In genomic region chr3:143885803-143886427, GRCh38 we compare ENCODE assay signal across 8 cellular contexts. TPM values are rescaled to one million over a fixed set of nuclear protein-coding genes. Genes with fewer than 3 reads are reported as not detected.
DNase-seq lines count a peak whose midpoint lies in the region; ATAC-seq, FAIRE-seq and TF ChIP-seq lines count a peak whose summit lies in the region.

No MANE protein-coding gene starts in this region.

- H3K27ac Mint-ChIP-seq in GM23338 (no peak overlapping the region), naive B cell (peak overlapping the region in 1 of 6 donors; percentile 10)

- no peak for TF ChIP-seq POLR2A in A549 (IDR thresholded peaks at IDR 0.05; ENCODE audit: low read length)
- no peak for TF ChIP-seq POLR2A in H1 (IDR thresholded peaks at IDR 0.05; ENCODE audit: control extremely low read depth in 1 of 2, low read depth in 2 of 2, low read length in 2 of 2)

- FAIRE-seq in A549 (lab: Jason Lieb, UNC): no peak
- FAIRE-seq in H1 (lab: Jason Lieb, UNC): peak; percentile 93

- CTCF ChIA-PET in A549 (lab: Yijun Ruan, JAX): interaction anchor here (0.6 to 3.3 kb wide), 8 partner anchors 8 to 1921 kb away, joined by 3 to 28 read pairs (median 4); no protein-coding TSS in a partner anchor
- CTCF ChIA-PET in H1 (lab: Charles Lee; ENCODE audit: partially characterized antibody): interaction anchor here (0.6 to 5.0 kb wide), 29 partner anchors 9 to 752 kb away, joined by 3 to 46 read pairs (median 4); partner anchors contain the start of gene DIPK2A

- no peak overlapping the region for H4K91ac ChIP-seq in H1 (replicated peaks; ENCODE audit: insufficient read length, low read length)

- H3K4me2 ChIP-seq in A549 (no peak overlapping the region), GM23338 (no peak overlapping the region), H1 (ENCODE audit: insufficient read depth in 1 of 2, low read depth in 2 of 2, low read length in 2 of 2) (no peak overlapping the region)

- no peak overlapping the region for H3K23ac ChIP-seq in H1 (ENCODE audit: insufficient read length)

- H3K79me2 ChIP-seq in GM23338 (replicated peaks; ENCODE audit: insufficient read depth) (no peaks in the 10 kb centered on the region), H1 (ENCODE audit: control insufficient read depth in 1 of 2, insufficient read depth in 2 of 2, low read length in 2 of 2) (no peaks in the 10 kb centered on the region)

- no peak overlapping the region for H2BK12ac ChIP-seq in H1 (ENCODE audit: low read depth, low read length)

- TF ChIP-seq EP300 in A549 (IDR thresholded peaks at IDR 0.05) (no peak), H1 (IDR thresholded peaks at IDR 0.05; ENCODE audit: borderline replicate concordance in 1 of 2, low read depth in 2 of 2, low read length in 2 of 2) (no peak)

- peak; percentile 65 for TF ChIP-seq CTCF in A549 (IDR thresholded peaks at IDR 0.05)
- TF ChIP-seq CTCF in GM23338 (conservative IDR thresholded peaks at IDR 0.05; ENCODE audit: low read depth in 2 of 2): peak; percentile 82 to 88
- peak in 2 of 3 experiments; percentile 68 to 80; a peak in 3 of 4 replicates for TF ChIP-seq CTCF in H1 (IDR thresholded peaks at IDR 0.05; ENCODE audit: control extremely low read depth in 1 of 3, insufficient read depth in 1 of 3, low read depth in 1 of 3, low read length in 3 of 3)

- H2BK20ac ChIP-seq in H1 (ENCODE audit: low read length): no peak overlapping the region

- H3F3A ChIP-seq in GM23338 (replicated peaks; ENCODE audit: low read depth): no peaks in the 10 kb centered on the region

- H3K36me3 ChIP-seq in GM23338 (ENCODE audit: insufficient read depth) (no peaks in the 10 kb centered on the region), H1 (ENCODE audit: control insufficient read depth in 2 of 4, insufficient read depth in 4 of 4, low read length in 3 of 4) (no peaks in the 10 kb centered on the region), aorta (ENCODE audit: control insufficient read depth in 1 of 2, insufficient read depth in 2 of 2, low read length in 1 of 2) (no peaks in the 10 kb centered on the region)

- no peaks in the 10 kb centered on the region for H3K23me2 ChIP-seq in H1 (ENCODE audit: low read depth, low read length)

- intact Hi-C loops in aorta (cut with DNase I): no loop called here

- H3K4ac ChIP-seq in H1 (replicated peaks; ENCODE audit: insufficient read length, low read depth, low read length): no peak overlapping the region

- no peak overlapping the region for H4K8ac ChIP-seq in H1 (ENCODE audit: extremely low read depth, insufficient read depth, low read length)

- H3K56ac ChIP-seq in H1 (replicated peaks; ENCODE audit: insufficient read length, low read depth, low read length): no peak overlapping the region

- in situ Hi-C loops in G401 (cut with HindIII; ENCODE audit: low sequenced_read_pairs): no loop called here

- no peak overlapping the region for H2BK15ac ChIP-seq in H1 (ENCODE audit: low read length)

- no peaks in the 10 kb centered on the region for H3K79me1 ChIP-seq in H1 (ENCODE audit: low read depth, low read length)

- H3K27ac ChIP-seq in A549: no peak overlapping the region
- no peak overlapping the region for H3K27ac ChIP-seq in GM23338 (ENCODE audit: low read depth)
- H3K27ac ChIP-seq in H1 (ENCODE audit: low read depth, low read length): no peak overlapping the region
- H3K27ac ChIP-seq in aorta (ENCODE audit: low read depth in 1 of 2, low read length in 2 of 2): no peak overlapping the region

- H3K18ac ChIP-seq in H1 (ENCODE audit: extremely low read depth, low read length): no peak overlapping the region

- H2AFZ ChIP-seq in GM23338 (no peak overlapping the region), H1 (ENCODE audit: low read length) (no peak overlapping the region)

- ATAC-seq in A549: peak; percentile 81 to 93; a peak in 4 of 6 replicates
- ATAC-seq in GM23338: peak; percentile 68
- peak; percentile 89 for ATAC-seq in SK-N-SH treated with all-trans-retinoic acid at 6 μM for 48 hours
- peak; percentile 72 to 79 for ATAC-seq in naive B cell (ENCODE audit: low read depth in 2 of 2)
- no peak for ATAC-seq in aorta (ENCODE audit: low FRiP score)

- H2BK120ac ChIP-seq in H1 (replicated peaks; ENCODE audit: low read depth, low read length): no peak overlapping the region

- H3K27me3 ChIP-seq in GM23338 (ENCODE audit: insufficient read depth): no peaks in the 10 kb centered on the region
- peaks cover 0 to 2% (median 0%) of the 10 kb centered on the region in 4 experiments; a peak in 1 of 7 replicates for H3K27me3 ChIP-seq in H1 (replicated peaks in 1 of 4; ENCODE audit: control insufficient read depth in 3 of 4, extremely low read depth in 1 of 4, insufficient read depth in 3 of 4, low read length in 3 of 4)
- H3K27me3 ChIP-seq in aorta (ENCODE audit: control insufficient read depth in 1 of 2, insufficient read depth in 2 of 2, low read length in 1 of 2): no peaks in the 10 kb centered on the region

- H3K14ac ChIP-seq in H1 (ENCODE audit: insufficient read length): no peak overlapping the region

- no peaks in the 10 kb centered on the region for H3K9me3 ChIP-seq in A549
- H3K9me3 ChIP-seq in H1 (ENCODE audit: insufficient read depth in 2 of 2, low read depth in 1 of 2, low read length in 1 of 2): no peaks in the 10 kb centered on the region
- H3K9me3 ChIP-seq in aorta (ENCODE audit: control insufficient read depth, low read length): no peaks in the 10 kb centered on the region

- 0 out of 3 replicates have a peak, but pooled peaks cover 3% of the 10 kb centered on the region for H3K9me3 Mint-ChIP-seq in GM23338
- H3K9me3 Mint-ChIP-seq in naive B cell: no peaks in the 10 kb centered on the region

- peak; percentile 51 to 57; a peak in 4 of 5 replicates for TF ChIP-seq RAD21 in A549 (conservative IDR thresholded peaks at IDR 0.05 in 1 of 2, IDR thresholded peaks at IDR 0.05 in 1 of 2)
- peak; percentile 80 to 82 for TF ChIP-seq RAD21 in H1 (IDR thresholded peaks at IDR 0.05 in 1 of 2, conservative IDR thresholded peaks at IDR 0.05 in 1 of 2; ENCODE audit: low read depth in 2 of 2, low read length in 2 of 2)

- H2AK5ac ChIP-seq in H1 (ENCODE audit: low read depth, low read length): no peak overlapping the region

- H4K20me1 ChIP-seq in GM23338 (replicated peaks; ENCODE audit: insufficient read depth) (no peaks in the 10 kb centered on the region), H1 (replicated peaks in 1 of 2; ENCODE audit: control insufficient read depth in 1 of 2, insufficient read depth in 2 of 2, low read length in 2 of 2) (no peaks in the 10 kb centered on the region)

- no peaks in the 10 kb centered on the region for H3K9me2 ChIP-seq in GM23338 (ENCODE audit: insufficient read depth)

- POLR2A ChIA-PET in A549 (lab: Yijun Ruan, JAX): interaction anchor here (1.3 kb wide), 1 partner anchor 86 kb away, joined by 6 read pairs; the partner anchor contains the start of gene DIPK2A
- POLR2A ChIA-PET in H1 (lab: Charles Lee; ENCODE audit: partially characterized antibody): interaction anchor here (1.3 kb wide), 1 partner anchor 86 kb away, joined by 4 read pairs; the partner anchor contains the start of gene DIPK2A

- DNase-seq in A549 (ENCODE audit: low read depth in 1 of 2, low spot score in 1 of 2): peak; percentile 18 to 48
- peak; percentile 58 for DNase-seq in G401 (ENCODE audit: low spot score)
- peak; percentile 74 for DNase-seq in GM23338 (ENCODE audit: low spot score)
- DNase-seq in Jurkat, Clone E6-1 (ENCODE audit: low read depth, low spot score): peak; percentile 37
- DNase-seq in H1 (ENCODE audit: low read depth in 1 of 2, low spot score in 2 of 2): no peak
- DNase-seq in naive B cell: peak; percentile 42
- DNase-seq in aorta: no peak

- H3K4me3 Mint-ChIP-seq in GM23338 (no peak overlapping the region), naive B cell (no peak overlapping the region)

- H4K5ac ChIP-seq in H1 (ENCODE audit: insufficient read length, low read depth, low read length): no peak overlapping the region

- 19% methylated on average over 1 of the region's 1 CpG for WGBS in A549 (ENCODE audit: missing lambda C conversion rate)
- WGBS in H1 (ENCODE audit: extremely low coverage in 1 of 2, insufficient coverage in 1 of 2, insufficient read length in 1 of 2, insufficient replicate concordance in 2 of 2, low coverage in 1 of 2, low lambda C conversion rate in 2 of 2, missing lambda C conversion rate in 1 of 2), 2 experiments: 54% methylated on average over 1 of the region's 1 CpG; no CpG with 5 or more reads in 1 of the 2 experiments
- WGBS in aorta, 2 donors: 95 to 100% methylated on average over 1 of the region's 1 CpG

- no peak overlapping the region for H2BK5ac ChIP-seq in H1 (ENCODE audit: low read depth, low read length)

- H3K9ac ChIP-seq in H1 (replicated peaks in 1 of 4; ENCODE audit: extremely low read depth in 1 of 4, low read depth in 3 of 4, low read length in 3 of 4): no peak overlapping the region

- H3K4me3 ChIP-seq in A549: no peak overlapping the region
- H3K4me3 ChIP-seq in GM23338: no peak overlapping the region
- H3K4me3 ChIP-seq in Jurkat, Clone E6-1 (ENCODE audit: low read length): no peak overlapping the region
- no peak overlapping the region for H3K4me3 ChIP-seq in H1 (ENCODE audit: extremely low read depth in 1 of 4, insufficient read depth in 2 of 4, low read depth in 3 of 4, low read length in 4 of 4)
- H3K4me3 ChIP-seq in aorta (ENCODE audit: low read length in 2 of 2): no peak overlapping the region

- H3K4me1 Mint-ChIP-seq in GM23338 (peaks cover 31% of the 10 kb centered on the region), naive B cell (no peaks in the 10 kb centered on the region)

- H3K36me3 Mint-ChIP-seq in GM23338 (ENCODE audit: low read depth) (peaks cover 3% of the 10 kb centered on the region; the same call in 1 of the 3 replicates), naive B cell (no peaks in the 10 kb centered on the region)

- H3K4me1 ChIP-seq in A549 (no peaks in the 10 kb centered on the region), GM23338 (ENCODE audit: insufficient read depth) (peaks cover 24% of the 10 kb centered on the region), H1 (replicated peaks in 1 of 4; ENCODE audit: control insufficient read depth in 3 of 4, insufficient read depth in 4 of 4, low read length in 3 of 4) (peaks cover 3 to 11% (median 7%) of the 10 kb centered on the region in 4 experiments; a peak in 5 of 7 replicates), aorta (ENCODE audit: control insufficient read depth in 1 of 2, insufficient read depth in 2 of 2, low read length in 2 of 2) (no peaks in the 10 kb centered on the region)

- H3K27me3 Mint-ChIP-seq in GM23338 (ENCODE audit: insufficient read depth, low read depth, poor library complexity) (peaks cover 7% of the 10 kb centered on the region), naive B cell (peaks cover 0 to 3% (median 0%) of the 10 kb centered on the region in 3 donors)

RNA-seq across cellular contexts. Expression of gene SLC9A9, which starts 37.6 kb away (rescaled TPM):
- polyA plus RNA-seq in A549 (2011; rRNA removed): 0.32 and 0.71 TPM in 2 replicates
- 0.11 and 0.14 TPM in 2 replicates for polyA plus RNA-seq in A549 (2012; cell fraction: cytosol; rRNA removed)
- polyA plus RNA-seq in A549 (2012; cell fraction: nucleus; rRNA removed): 0.18 TPM in 1 of 2 replicates, not detected in the other
- polyA plus RNA-seq in A549 (2017; fragmentation: RNase III; extraction: RNeasy Plus Mini Kit Qiagen cat#74134 plus additional on column Dnase treatment): 0.10 to 0.30 TPM (median 0.22 TPM) in 3 replicates
- polyA minus RNA-seq in A549 (2011; rRNA and poly(A)+ RNA removed): 0.39 and 0.58 TPM in 2 replicates
- total RNA-seq in G401 (2014; rRNA removed; shearing (Covaris generic)): not detected in 2 replicates
- total RNA-seq in GM23338 (2014; rRNA removed; shearing (Covaris generic)): 0.93 and 1.6 TPM in 2 replicates
- polyA plus RNA-seq in GM23338 (2016; fragmentation: Nextera tagmentation; extraction: Ambion mirVana): 0.66 and 1.3 TPM in 2 replicates
- 2.6 TPM for polyA plus RNA-seq in Jurkat, Clone E6-1 (2012; ENCODE audit: insufficient read depth, insufficient read length)
- total RNA-seq in H1 (2021; fragmentation: NEBNext Ultra II Directional; extraction: Animal tissue kit (Norgen Biotek cat#: 25700)): 1.1 and 1.5 TPM in 2 replicates
- 0.36 and 0.48 TPM in 2 replicates for polyA plus RNA-seq in H1 (2011; rRNA removed)
- polyA plus RNA-seq in H1 (2011; cell fraction: cytosol; rRNA removed): 0.50 TPM
- 1.4 TPM for polyA plus RNA-seq in H1 (2011; cell fraction: nucleus; rRNA removed)
- polyA plus RNA-seq in H1 (2012, experiment 1 of 2): 0.43 to 1.1 TPM (median 0.51 TPM) in 4 replicates
- polyA plus RNA-seq in H1 (2012, experiment 2 of 2): 0.05 TPM
- 1.7 TPM for polyA plus RNA-seq in H1 (2013, experiment 1 of 2)
- polyA plus RNA-seq in H1 (2013, experiment 2 of 2): 1.5 TPM
- polyA minus RNA-seq in H1 (2011; rRNA and poly(A)+ RNA removed): 2.8 and 3.6 TPM in 2 replicates
- polyA minus RNA-seq in H1 (2011; cell fraction: cytosol; rRNA and poly(A)+ RNA removed): 0.51 TPM
- polyA minus RNA-seq in H1 (2011; cell fraction: nucleus; rRNA and poly(A)+ RNA removed): 5.3 TPM
- polyA plus RNA-seq in naive B cell (ENCODE audit: low read depth in 6 of 6): 10 to 100 TPM; 16.9 to 31.5 (median 24.7) TPM
- 10 to 100 TPM; 12.6 to 45.8 TPM for total RNA-seq in aorta
- polyA plus RNA-seq in aorta: 10 to 100 TPM in 1 of 2 donors, 1 to 10 TPM in 1; 7.3 to 12.3 TPM

Comparison
In these comparisons a context has a peak if more than half of its experiments do, and no peak if none do; other contexts are left out.
1. DNase-seq: peak in A549 (2 of 2), G401 (single experiment), GM23338 (single experiment), Jurkat, Clone E6-1 (single experiment) and naive B cell (single experiment); none in H1 (0 of 2) and aorta (0 of 2).
2. Of the 18 proteins assayed by ChIP-seq in both H1 and A549: peak only in H1: none; only in A549: MAFK; in both: CTCF and RAD21; in neither: 15.
3. Peak in every context shown above with its lines, with median percentiles within 50 percentile points of each other: CTCF ChIP-seq.